Comparison of ENCODE assay signal across 1 cellular context in genomic region chr17:48995871-48996695, GRCh38.
TF ChIP-seq lines count a peak whose summit lies in the region.

No MANE protein-coding gene starts in this region.

TF ChIP-seq in K562, 482 proteins besides CTCF, POLR2A, EP300 and RAD21 (continued from another document and continues in another):
- TF ChIP-seq ZNF77 (CRISPR knock-in tag; IDR thresholded peaks at IDR 0.05) = no peak
- TF ChIP-seq NCOR1 (IDR thresholded peaks at IDR 0.05) = peak; percentile 63
- TF ChIP-seq ZNF398 (CRISPR knock-in tag; IDR thresholded peaks at IDR 0.05) = no peak
- peak; percentile 79; the same call in 1 of the 2 replicates for TF ChIP-seq GATAD2B (IDR thresholded peaks at IDR 0.05; ENCODE audit: borderline replicate concordance)
- TF ChIP-seq ZBTB17 (CRISPR knock-in tag; IDR thresholded peaks at IDR 0.05) = no peak
- peak in 1 of 2 experiments; percentile 6; a peak in 1 of 4 replicates for TF ChIP-seq ZMIZ1 (IDR thresholded peaks at IDR 0.05; ENCODE audit: low read depth in 2 of 2, low read length in 2 of 2)
- peak; percentile 82 for TF ChIP-seq MAX (CRISPR knock-in tag; IDR thresholded peaks at IDR 0.05)
- TF ChIP-seq TBP (optimal IDR thresholded peaks at IDR 0.05; ENCODE audit: low read depth, low read length) = peak; percentile 56
- TF ChIP-seq RB1 (IDR thresholded peaks at IDR 0.05; ENCODE audit: low read depth) = peak; percentile 75
- peak; percentile 75 for TF ChIP-seq HMGN3 (IDR thresholded peaks at IDR 0.05; ENCODE audit: borderline replicate concordance, extremely low read depth, insufficient read length, low read depth, low read length)
- peak; percentile 97 for TF ChIP-seq VEZF1 (CRISPR knock-in tag; IDR thresholded peaks at IDR 0.05)
- TF ChIP-seq ILK (tag; IDR thresholded peaks at IDR 0.05; ENCODE audit: borderline replicate concordance, low read depth) = no peak
- peak; percentile 12 for TF ChIP-seq BRD9 (IDR thresholded peaks at IDR 0.05; ENCODE audit: low read depth, partially characterized antibody)
- TF ChIP-seq RBFOX2 (IDR thresholded peaks at IDR 0.05; ENCODE audit: low read depth, low read length) = peak; percentile 96
- no peak for TF ChIP-seq COPS2 (conservative IDR thresholded peaks at IDR 0.05)
- TF ChIP-seq RAD51 (IDR thresholded peaks at IDR 0.05; ENCODE audit: borderline replicate concordance, low read depth) = peak; percentile 66
- TF ChIP-seq ZBTB11 (CRISPR knock-in tag; IDR thresholded peaks at IDR 0.05) = peak in 2 of 3 experiments; percentile 3 to 81; a peak in 2 of 6 replicates
- no peak for TF ChIP-seq ZNF707 (CRISPR knock-in tag; conservative IDR thresholded peaks at IDR 0.05)
- TF ChIP-seq MTA2 (IDR thresholded peaks at IDR 0.05; ENCODE audit: low read depth) = no peak
- TF ChIP-seq DLX4 (CRISPR knock-in tag; IDR thresholded peaks at IDR 0.05) = no peak
- TF ChIP-seq ARHGAP35 (IDR thresholded peaks at IDR 0.05; ENCODE audit: partially characterized antibody) = no peak
- no peak for TF ChIP-seq ZNF165 (CRISPR knock-in tag; IDR thresholded peaks at IDR 0.05; ENCODE audit: borderline replicate concordance)
- no peak for TF ChIP-seq ELK1 (CRISPR knock-in tag; IDR thresholded peaks at IDR 0.05)
- no peak for TF ChIP-seq ZNF695 (CRISPR knock-in tag; IDR thresholded peaks at IDR 0.05)
- 0 out of 2 replicates have a peak, but pooled peaks have one; percentile 4 for TF ChIP-seq GMEB1 (CRISPR knock-in tag; IDR thresholded peaks at IDR 0.05)
- TF ChIP-seq BRD4 (IDR thresholded peaks at IDR 0.05) = peak; percentile 58
- no peak for TF ChIP-seq THAP7 (CRISPR knock-in tag; IDR thresholded peaks at IDR 0.05)
- TF ChIP-seq PKNOX1 (IDR thresholded peaks at IDR 0.05) = no peak; the same call in 1 of the 2 replicates
- TF ChIP-seq ATF7 (IDR thresholded peaks at IDR 0.05) = no peak; the same call in 1 of the 2 replicates
- peak; percentile 77 for TF ChIP-seq SMAD4 (CRISPR knock-in tag; conservative IDR thresholded peaks at IDR 0.05)
- 0 out of 2 replicates have a peak, but pooled peaks have one; percentile 58 for TF ChIP-seq MTA1 (IDR thresholded peaks at IDR 0.05; ENCODE audit: borderline replicate concordance)
- peak; percentile 6 for TF ChIP-seq SMAD1 (IDR thresholded peaks at IDR 0.05; ENCODE audit: low read depth, low read length, partially characterized antibody)
- peak; percentile 64 for TF ChIP-seq POLR2B (IDR thresholded peaks at IDR 0.05; ENCODE audit: low read depth, partially characterized antibody)
- TF ChIP-seq BMI1 (IDR thresholded peaks at IDR 0.05; ENCODE audit: low read length) = no peak
- TF ChIP-seq PTTG1 (tag; IDR thresholded peaks at IDR 0.05; ENCODE audit: low read depth) = no peak
- TF ChIP-seq ZHX1 (conservative IDR thresholded peaks at IDR 0.05; ENCODE audit: low read length) = no peak
- TF ChIP-seq MLX (CRISPR knock-in tag; conservative IDR thresholded peaks at IDR 0.05) = 0 out of 4 replicates have a peak, but pooled peaks of 1 of the 2 experiments have one; percentile 46
- peak; percentile 78 for TF ChIP-seq ETV1 (tag; conservative IDR thresholded peaks at IDR 0.05; ENCODE audit: low read depth)
- peak; percentile 6; the same call in 1 of the 2 replicates for TF ChIP-seq JUND (IDR thresholded peaks at IDR 0.05; ENCODE audit: borderline replicate concordance, low read depth, low read length)
- no peak; the same call in 2 of the 3 replicates for TF ChIP-seq JUND (tag; IDR thresholded peaks at IDR 0.05; ENCODE audit: borderline replicate concordance, low read depth, low read length)
- TF ChIP-seq PHB (CRISPR knock-in tag; IDR thresholded peaks at IDR 0.05) = peak; percentile 81; the same call in 1 of the 2 replicates
- TF ChIP-seq MBD2 (IDR thresholded peaks at IDR 0.05; ENCODE audit: borderline replicate concordance, low read depth) = peak; percentile 39; the same call in 1 of the 2 replicates
